Comparison of ENCODE assay signal across 8 cellular contexts in genomic region chr10:114471906-114472873, GRCh38.
DNase-seq lines count a peak whose midpoint lies in the region; ATAC-seq, FAIRE-seq and TF ChIP-seq lines count a peak whose summit lies in the region.

No MANE protein-coding gene starts in this region.

- no peaks in the 10 kb centered on the region for H3K36me3 ChIP-seq in endodermal cell (ENCODE audit: control insufficient read depth, insufficient read depth, low read length)
- peaks cover 0 to 3% of the 10 kb centered on the region in 2 donors for H3K36me3 ChIP-seq in gastrocnemius medialis

- no peak for ATAC-seq in activated CD4-positive, alpha-beta T cell treated with anti-CD3 and anti-CD28 coated beads for 36 hours
- ATAC-seq in gastrocnemius medialis: peak; percentile 71 to 80

- in situ Hi-C loops in gastrocnemius medialis (cut with MboI; ENCODE audit: low sequenced_read_pairs in 4 of 4): loop anchor here in 3 of 4 donors (5.0 to 25.0 kb wide), 5 partner anchors 75 to 665 kb away; no protein-coding TSS in a partner anchor

- H3K4me1 Mint-ChIP-seq in activated CD4-positive, alpha-beta T cell treated with anti-CD3 and anti-CD28 coated beads for 36 hours: peaks cover 27% of the 10 kb centered on the region
- H3K4me1 Mint-ChIP-seq in endodermal cell: peaks cover 35% of the 10 kb centered on the region

- H3K9ac ChIP-seq in endodermal cell (ENCODE audit: extremely low read depth, low read length, poor library complexity, severe bottlenecking): no peak overlapping the region

- H3K27ac Mint-ChIP-seq in activated CD4-positive, alpha-beta T cell treated with anti-CD3 and anti-CD28 coated beads for 36 hours: peak overlapping the region; percentile 69
- peak overlapping the region; percentile 85 for H3K27ac Mint-ChIP-seq in endodermal cell

- peaks cover 16% of the 10 kb centered on the region for H3K36me3 Mint-ChIP-seq in activated CD4-positive, alpha-beta T cell treated with anti-CD3 and anti-CD28 coated beads for 36 hours (ENCODE audit: low read depth)
- peaks cover 19% of the 10 kb centered on the region for H3K36me3 Mint-ChIP-seq in endodermal cell (ENCODE audit: low read depth)

- H3K27me3 Mint-ChIP-seq in activated CD4-positive, alpha-beta T cell treated with anti-CD3 and anti-CD28 coated beads for 36 hours: no peaks in the 10 kb centered on the region
- no peaks in the 10 kb centered on the region for H3K27me3 Mint-ChIP-seq in endodermal cell (ENCODE audit: insufficient read depth)

- H3K9me3 ChIP-seq in endodermal cell (ENCODE audit: control insufficient read depth, low read length): no peaks in the 10 kb centered on the region
- H3K9me3 ChIP-seq in gastrocnemius medialis: no peaks in the 10 kb centered on the region

- TF ChIP-seq CTCF in endodermal cell (conservative IDR thresholded peaks at IDR 0.05): no peak
- peak in 1 of 5 experiments; percentile 4 for TF ChIP-seq CTCF in gastrocnemius medialis (IDR thresholded peaks at IDR 0.05 in 4 of 5, conservative IDR thresholded peaks at IDR 0.05 in 1 of 5)

- intact Hi-C loops in activated CD4-positive, alpha-beta T cell treated with anti-CD3 and anti-CD28 coated beads for 36 hours (cut with DNase I, micrococcal nuclease): loop anchor here (1.0 to 10.0 kb wide), 10 partner anchors 54 to 463 kb away; partner anchors contain the start of gene TRUB1 (in 1 of the 2)
- intact Hi-C loops in gastrocnemius medialis (cut with DNase I; ENCODE audit: low total_unique reads): loop anchor here (1.0 to 10.0 kb wide), 6 partner anchors 76 to 653 kb away; partner anchors contain the start of gene FHIP2A

- H3K27me3 ChIP-seq in endodermal cell (ENCODE audit: control insufficient read depth, insufficient read depth, low read length, poor library complexity, severe bottlenecking) (no peaks in the 10 kb centered on the region), gastrocnemius medialis (no peaks in the 10 kb centered on the region)

- H3K4me1 ChIP-seq in endodermal cell (ENCODE audit: control insufficient read depth, insufficient read depth, low read length): peaks cover 19% of the 10 kb centered on the region
- H3K4me1 ChIP-seq in gastrocnemius medialis: peaks cover 16 to 39% of the 10 kb centered on the region in 2 donors

- no peak for DNase-seq in activated CD4-positive, alpha-beta T cell treated with anti-CD3 and anti-CD28 coated beads for 36 hours
- DNase-seq in activated CD4-positive, alpha-beta T cell treated with anti-CD3 and anti-CD28 coated beads, Interleukin-2, amount 50 U/mL, for 48 hours: no peak
- DNase-seq in NCI-H510A (lab: John Stamatoyannopoulos, UW) (peak; percentile 70), endodermal cell (peak; percentile 76), gastrocnemius medialis (peak; percentile 13 to 49), hepatic stellate cell (ENCODE audit: low spot score) (no peak), NCI-H1436 (lab: John Stamatoyannopoulos, UW) (no peak), urothelium cell line (ENCODE audit: low spot score) (no peak)

- H3K9me3 Mint-ChIP-seq in activated CD4-positive, alpha-beta T cell treated with anti-CD3 and anti-CD28 coated beads for 36 hours (ENCODE audit: low read depth): no peaks in the 10 kb centered on the region
- H3K9me3 Mint-ChIP-seq in endodermal cell: no peaks in the 10 kb centered on the region

- POLR2A ChIA-PET in activated CD4-positive, alpha-beta T cell treated with anti-CD3 and anti-CD28 coated beads for 36 hours (lab: Charles Lee): interaction anchor here (0.6 to 1.2 kb wide), 6 partner anchors 21 to 73 kb away, joined by 3 to 6 read pairs (median 4); no protein-coding TSS in a partner anchor

- H3K4me3 Mint-ChIP-seq in activated CD4-positive, alpha-beta T cell treated with anti-CD3 and anti-CD28 coated beads for 36 hours: no peak overlapping the region
- no peak overlapping the region for H3K4me3 Mint-ChIP-seq in endodermal cell

- H3K4me3 ChIP-seq in endodermal cell (ENCODE audit: low read length) (peak overlapping the region; percentile 54), gastrocnemius medialis (no peak overlapping the region)

- no peak for TF ChIP-seq POLR2A in gastrocnemius medialis (IDR thresholded peaks at IDR 0.05)

- CTCF ChIA-PET in activated CD4-positive, alpha-beta T cell treated with anti-CD3 and anti-CD28 coated beads for 36 hours (lab: Charles Lee): interaction anchor here (0.6 to 8.1 kb wide), 50 partner anchors 8 to 658 kb away, joined by 3 to 79 read pairs (median 4); no protein-coding TSS in a partner anchor

- no peak overlapping the region for H3K27ac ChIP-seq in endodermal cell (ENCODE audit: low read depth, low read length)
- peak overlapping the region; percentile 68 to 80 (median 76) for H3K27ac ChIP-seq in gastrocnemius medialis

- WGBS in endodermal cell (ENCODE audit: insufficient coverage in 1 of 2, insufficient read length in 1 of 2), 2 experiments: 67 to 70% methylated on average over 6 to 11 of the region's 11 CpGs

- no peak for FAIRE-seq in urothelium cell line (lab: Jason Lieb, UNC)

Comparison
In these comparisons a context has a peak if more than half of its experiments do, and no peak if none do; other contexts are left out.
1. DNase-seq: peak in NCI-H510A (single experiment), endodermal cell (single experiment) and gastrocnemius medialis (2 of 2); none in activated CD4-positive, alpha-beta T cell treated with anti-CD3 and anti-CD28 coated beads for 36 hours (single experiment), activated CD4-positive, alpha-beta T cell treated with anti-CD3 and anti-CD28 coated beads, Interleukin-2, amount 50 U/mL, for 48 hours (0 of 2), hepatic stellate cell (single experiment), NCI-H1436 (single experiment) and urothelium cell line (single experiment).